In genomic region chr7:73830872-73831655, GRCh38 we compare ENCODE assay signal across 1 cellular context.
A peak's percentile ranks its signal among the peaks of the same experiment; 100 is the strongest.
TF ChIP-seq lines count a peak whose summit lies in the region.

Gene CLDN4, plus strand, starts transcription at chr7:73830996. Its CDS starts 206 bp downstream, at chr7:73831202.

TF ChIP-seq in HepG2, 621 proteins besides CTCF, POLR2A, EP300 and RAD21 (continued from another document and continues in another):
- TF ChIP-seq, protein P1, sequence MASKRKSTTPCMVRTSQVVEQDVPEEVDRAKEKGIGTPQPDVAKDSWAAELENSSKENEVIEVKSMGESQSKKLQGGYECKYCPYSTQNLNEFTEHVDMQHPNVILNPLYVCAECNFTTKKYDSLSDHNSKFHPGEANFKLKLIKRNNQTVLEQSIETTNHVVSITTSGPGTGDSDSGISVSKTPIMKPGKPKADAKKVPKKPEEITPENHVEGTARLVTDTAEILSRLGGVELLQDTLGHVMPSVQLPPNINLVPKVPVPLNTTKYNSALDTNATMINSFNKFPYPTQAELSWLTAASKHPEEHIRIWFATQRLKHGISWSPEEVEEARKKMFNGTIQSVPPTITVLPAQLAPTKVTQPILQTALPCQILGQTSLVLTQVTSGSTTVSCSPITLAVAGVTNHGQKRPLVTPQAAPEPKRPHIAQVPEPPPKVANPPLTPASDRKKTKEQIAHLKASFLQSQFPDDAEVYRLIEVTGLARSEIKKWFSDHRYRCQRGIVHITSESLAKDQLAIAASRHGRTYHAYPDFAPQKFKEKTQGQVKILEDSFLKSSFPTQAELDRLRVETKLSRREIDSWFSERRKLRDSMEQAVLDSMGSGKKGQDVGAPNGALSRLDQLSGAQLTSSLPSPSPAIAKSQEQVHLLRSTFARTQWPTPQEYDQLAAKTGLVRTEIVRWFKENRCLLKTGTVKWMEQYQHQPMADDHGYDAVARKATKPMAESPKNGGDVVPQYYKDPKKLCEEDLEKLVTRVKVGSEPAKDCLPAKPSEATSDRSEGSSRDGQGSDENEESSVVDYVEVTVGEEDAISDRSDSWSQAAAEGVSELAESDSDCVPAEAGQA (IDR thresholded peaks at IDR 0.05; ENCODE audit: low read depth) = no peak; the same call in 1 of the 2 replicates
- TF ChIP-seq, protein P1 (CRISPR knock-in tag; IDR thresholded peaks at IDR 0.05; ENCODE audit: borderline replicate concordance) = no peak
- TF ChIP-seq TP53 (CRISPR knock-in tag; conservative IDR thresholded peaks at IDR 0.05) (no peak), KAT7 (CRISPR knock-in tag; IDR thresholded peaks at IDR 0.05; ENCODE audit: borderline replicate concordance) (no peak), DMAP1 (CRISPR knock-in tag; IDR thresholded peaks at IDR 0.05) (peak; percentile 68), SP140L (CRISPR knock-in tag; IDR thresholded peaks at IDR 0.05; ENCODE audit: borderline replicate concordance) (no peak), ZNF329 (CRISPR knock-in tag; IDR thresholded peaks at IDR 0.05; ENCODE audit: low read depth) (no peak), ZNF784 (CRISPR knock-in tag; IDR thresholded peaks at IDR 0.05; ENCODE audit: borderline replicate concordance) (no peak), IKZF4 (CRISPR knock-in tag; IDR thresholded peaks at IDR 0.05; ENCODE audit: borderline replicate concordance, low read depth, not compliant biosample characterization) (no peak), USF2 (IDR thresholded peaks at IDR 0.05; ENCODE audit: low read depth, low read length) (no peak), USF2 (CRISPR knock-in tag; IDR thresholded peaks at IDR 0.05; ENCODE audit: borderline replicate concordance) (no peak), U2AF2 (IDR thresholded peaks at IDR 0.05; ENCODE audit: low read depth, low read length) (no peak), TBL1XR1 (IDR thresholded peaks at IDR 0.05; ENCODE audit: borderline replicate concordance, low read length, partially characterized antibody) (no peak), ZNF724P (CRISPR knock-in tag; IDR thresholded peaks at IDR 0.05; ENCODE audit: borderline replicate concordance) (peak; percentile 68; the same call in 1 of the 2 replicates), ZNF609 (CRISPR knock-in tag; IDR thresholded peaks at IDR 0.05; ENCODE audit: borderline replicate concordance) (no peak), ZNF510 (CRISPR knock-in tag; IDR thresholded peaks at IDR 0.05; ENCODE audit: low read depth) (no peak), IRF2 (CRISPR knock-in tag; IDR thresholded peaks at IDR 0.05) (no peak), NFIB (CRISPR knock-in tag; IDR thresholded peaks at IDR 0.05; ENCODE audit: borderline replicate concordance) (no peak), ZNF891 (CRISPR knock-in tag; IDR thresholded peaks at IDR 0.05) (no peak), ATF7 (IDR thresholded peaks at IDR 0.05) (no peak), ATF7 (CRISPR knock-in tag; IDR thresholded peaks at IDR 0.05) (no peak), SMAD3 (CRISPR knock-in tag; IDR thresholded peaks at IDR 0.05) (no peak), PHB2 (IDR thresholded peaks at IDR 0.05; ENCODE audit: partially characterized antibody) (no peak), RARA (CRISPR knock-in tag; IDR thresholded peaks at IDR 0.05) (peak; percentile 20; the same call in 1 of the 2 replicates), ZBTB7A (CRISPR knock-in tag; IDR thresholded peaks at IDR 0.05) (0 out of 2 replicates have a peak, but pooled peaks have one; percentile 58), IRX3 (CRISPR knock-in tag; IDR thresholded peaks at IDR 0.05; ENCODE audit: borderline replicate concordance, low read depth) (no peak), KLF6 (CRISPR knock-in tag; IDR thresholded peaks at IDR 0.05) (no peak), ZMAT3 (CRISPR knock-in tag; conservative IDR thresholded peaks at IDR 0.05) (no peak), MXD1 (CRISPR knock-in tag; IDR thresholded peaks at IDR 0.05) (peak; percentile 87; the same call in 1 of the 2 replicates), SAP130 (CRISPR knock-in tag; IDR thresholded peaks at IDR 0.05; ENCODE audit: low read depth) (peak; percentile 76), FOXM1 (CRISPR knock-in tag; IDR thresholded peaks at IDR 0.05) (no peak), RFXANK (CRISPR knock-in tag; IDR thresholded peaks at IDR 0.05) (no peak), BCL6 (CRISPR knock-in tag; IDR thresholded peaks at IDR 0.05) (no peak), TSC22D2 (CRISPR knock-in tag; IDR thresholded peaks at IDR 0.05; ENCODE audit: borderline replicate concordance) (peak; percentile 31; the same call in 1 of the 2 replicates), SRSF4 (IDR thresholded peaks at IDR 0.05; ENCODE audit: low read depth, low read length, poor library complexity, severe bottlenecking) (no peak), ZNF879 (CRISPR knock-in tag; IDR thresholded peaks at IDR 0.05) (no peak), ZNF703 (CRISPR knock-in tag; IDR thresholded peaks at IDR 0.05; ENCODE audit: borderline replicate concordance) (no peak), BRF2 (CRISPR knock-in tag; IDR thresholded peaks at IDR 0.05) (no peak), NFATC3 (CRISPR knock-in tag; IDR thresholded peaks at IDR 0.05) (no peak), SP4 (CRISPR knock-in tag; IDR thresholded peaks at IDR 0.05) (peak; percentile 60), SMARCC2 (IDR thresholded peaks at IDR 0.05) (no peak), CBFB (CRISPR knock-in tag; IDR thresholded peaks at IDR 0.05) (no peak), MED8 (CRISPR knock-in tag; IDR thresholded peaks at IDR 0.05; ENCODE audit: insufficient replicate concordance) (peak; percentile 45), ZNF12 (CRISPR knock-in tag; IDR thresholded peaks at IDR 0.05) (no peak), ZNF383 (CRISPR knock-in tag; IDR thresholded peaks at IDR 0.05; ENCODE audit: borderline replicate concordance) (no peak), ZSCAN25 (CRISPR knock-in tag; IDR thresholded peaks at IDR 0.05) (peak; percentile 70; the same call in 1 of the 2 replicates), MXD3 (CRISPR knock-in tag; IDR thresholded peaks at IDR 0.05) (no peak; the same call in 1 of the 2 replicates), MEIS2 (CRISPR knock-in tag; IDR thresholded peaks at IDR 0.05) (no peak), RBM22 (optimal IDR thresholded peaks at IDR 0.05; ENCODE audit: low read length) (peak; percentile 39), PHF21A (CRISPR knock-in tag; IDR thresholded peaks at IDR 0.05) (no peak)
- TF ChIP-seq, protein P2, sequence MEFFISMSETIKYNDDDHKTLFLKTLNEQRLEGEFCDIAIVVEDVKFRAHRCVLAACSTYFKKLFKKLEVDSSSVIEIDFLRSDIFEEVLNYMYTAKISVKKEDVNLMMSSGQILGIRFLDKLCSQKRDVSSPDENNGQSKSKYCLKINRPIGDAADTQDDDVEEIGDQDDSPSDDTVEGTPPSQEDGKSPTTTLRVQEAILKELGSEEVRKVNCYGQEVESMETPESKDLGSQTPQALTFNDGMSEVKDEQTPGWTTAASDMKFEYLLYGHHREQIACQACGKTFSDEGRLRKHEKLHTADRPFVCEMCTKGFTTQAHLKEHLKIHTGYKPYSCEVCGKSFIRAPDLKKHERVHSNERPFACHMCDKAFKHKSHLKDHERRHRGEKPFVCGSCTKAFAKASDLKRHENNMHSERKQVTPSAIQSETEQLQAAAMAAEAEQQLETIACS (CRISPR knock-in tag; IDR thresholded peaks at IDR 0.05) = no peak
- TF ChIP-seq, protein P3, sequence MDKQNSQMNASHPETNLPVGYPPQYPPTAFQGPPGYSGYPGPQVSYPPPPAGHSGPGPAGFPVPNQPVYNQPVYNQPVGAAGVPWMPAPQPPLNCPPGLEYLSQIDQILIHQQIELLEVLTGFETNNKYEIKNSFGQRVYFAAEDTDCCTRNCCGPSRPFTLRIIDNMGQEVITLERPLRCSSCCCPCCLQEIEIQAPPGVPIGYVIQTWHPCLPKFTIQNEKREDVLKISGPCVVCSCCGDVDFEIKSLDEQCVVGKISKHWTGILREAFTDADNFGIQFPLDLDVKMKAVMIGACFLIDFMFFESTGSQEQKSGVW (CRISPR knock-in tag; IDR thresholded peaks at IDR 0.05; ENCODE audit: borderline replicate concordance) = no peak
